2 cellular contexts compared by ENCODE assay signal in the genomic region with DNA sequence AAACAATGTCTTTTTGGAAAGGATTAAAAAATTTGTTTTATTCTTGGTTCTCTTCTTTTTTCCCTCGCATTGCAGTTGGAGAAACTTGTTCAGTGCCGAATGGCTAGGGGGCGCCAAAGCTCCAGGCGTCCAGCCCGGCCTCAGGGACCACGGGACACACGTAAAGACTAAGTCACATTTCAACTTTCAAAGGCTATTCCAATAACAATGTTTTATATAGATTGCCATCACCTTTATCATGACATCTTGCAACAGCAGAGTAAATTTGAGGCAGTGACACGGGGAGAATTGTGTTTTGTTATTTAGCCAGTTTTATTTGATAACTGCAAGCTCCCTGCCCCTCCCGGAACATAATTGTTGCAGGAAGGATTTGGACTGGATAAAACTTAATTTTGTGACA.
TF ChIP-seq lines count a peak whose summit lies in the region.

No MANE protein-coding gene starts in this region.

TF ChIP-seq in SK-N-SH, 30 proteins besides CTCF, POLR2A, EP300 and RAD21:
- TF ChIP-seq CHD2 (IDR thresholded peaks at IDR 0.05; ENCODE audit: low read length, partially characterized antibody) (peak; percentile 41), GATA2 (CRISPR knock-in tag; IDR thresholded peaks at IDR 0.05) (peak; percentile 25), TAF1 (IDR thresholded peaks at IDR 0.05; ENCODE audit: borderline replicate concordance, low read depth, low read length) (no peak), SMC3 (IDR thresholded peaks at IDR 0.05; ENCODE audit: low read depth, low read length) (peak; percentile 99)

TF ChIP-seq in K562, 482 proteins besides CTCF, POLR2A, EP300 and RAD21 (continues in another document):
- TF ChIP-seq, protein P1, sequence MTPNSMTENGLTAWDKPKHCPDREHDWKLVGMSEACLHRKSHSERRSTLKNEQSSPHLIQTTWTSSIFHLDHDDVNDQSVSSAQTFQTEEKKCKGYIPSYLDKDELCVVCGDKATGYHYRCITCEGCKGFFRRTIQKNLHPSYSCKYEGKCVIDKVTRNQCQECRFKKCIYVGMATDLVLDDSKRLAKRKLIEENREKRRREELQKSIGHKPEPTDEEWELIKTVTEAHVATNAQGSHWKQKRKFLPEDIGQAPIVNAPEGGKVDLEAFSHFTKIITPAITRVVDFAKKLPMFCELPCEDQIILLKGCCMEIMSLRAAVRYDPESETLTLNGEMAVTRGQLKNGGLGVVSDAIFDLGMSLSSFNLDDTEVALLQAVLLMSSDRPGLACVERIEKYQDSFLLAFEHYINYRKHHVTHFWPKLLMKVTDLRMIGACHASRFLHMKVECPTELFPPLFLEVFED (CRISPR knock-in tag; conservative IDR thresholded peaks at IDR 0.05): no peak
- TF ChIP-seq CCAR2 (IDR thresholded peaks at IDR 0.05; ENCODE audit: low read depth, low read length) (no peak), SMAD1 (IDR thresholded peaks at IDR 0.05; ENCODE audit: low read depth, low read length, partially characterized antibody) (no peak), CC2D1A (IDR thresholded peaks at IDR 0.05) (0 out of 2 replicates have a peak, but pooled peaks have one; percentile 33), KDM2B (CRISPR knock-in tag; IDR thresholded peaks at IDR 0.05) (no peak), ETV5 (CRISPR knock-in tag; IDR thresholded peaks at IDR 0.05; ENCODE audit: low read depth) (no peak), IRF2 (CRISPR knock-in tag; IDR thresholded peaks at IDR 0.05) (no peak), ZNF764 (CRISPR knock-in tag; IDR thresholded peaks at IDR 0.05; ENCODE audit: low read depth) (no peak), STAG1 (CRISPR knock-in tag; IDR thresholded peaks at IDR 0.05; ENCODE audit: borderline replicate concordance) (peak; percentile 39; the same call in 1 of the 2 replicates), NR1H2 (CRISPR knock-in tag; IDR thresholded peaks at IDR 0.05) (no peak), GABPB1 (CRISPR knock-in tag; IDR thresholded peaks at IDR 0.05) (no peak), PML (IDR thresholded peaks at IDR 0.05; ENCODE audit: low read length) (no peak), RB1 (IDR thresholded peaks at IDR 0.05; ENCODE audit: low read depth) (no peak), SMC3 (conservative IDR thresholded peaks at IDR 0.05; ENCODE audit: insufficient read depth, low read depth, low read length) (peak; percentile 49; the same call in 1 of the 2 replicates), NFE2L1 (tag; IDR thresholded peaks at IDR 0.05; ENCODE audit: borderline replicate concordance, low read depth) (no peak), KAT7 (CRISPR knock-in tag; IDR thresholded peaks at IDR 0.05; ENCODE audit: borderline replicate concordance) (no peak), ZNF212 (CRISPR knock-in tag; IDR thresholded peaks at IDR 0.05) (no peak), DNMT1 (IDR thresholded peaks at IDR 0.05) (no peak), NR3C1 (CRISPR knock-in tag; IDR thresholded peaks at IDR 0.05) (no peak), RFX1 (IDR thresholded peaks at IDR 0.05) (no peak), ZNF175 (CRISPR knock-in tag; IDR thresholded peaks at IDR 0.05; ENCODE audit: low read depth) (no peak), CREM (IDR thresholded peaks at IDR 0.05; ENCODE audit: low read depth) (no peak)
- TF ChIP-seq, protein P2, sequence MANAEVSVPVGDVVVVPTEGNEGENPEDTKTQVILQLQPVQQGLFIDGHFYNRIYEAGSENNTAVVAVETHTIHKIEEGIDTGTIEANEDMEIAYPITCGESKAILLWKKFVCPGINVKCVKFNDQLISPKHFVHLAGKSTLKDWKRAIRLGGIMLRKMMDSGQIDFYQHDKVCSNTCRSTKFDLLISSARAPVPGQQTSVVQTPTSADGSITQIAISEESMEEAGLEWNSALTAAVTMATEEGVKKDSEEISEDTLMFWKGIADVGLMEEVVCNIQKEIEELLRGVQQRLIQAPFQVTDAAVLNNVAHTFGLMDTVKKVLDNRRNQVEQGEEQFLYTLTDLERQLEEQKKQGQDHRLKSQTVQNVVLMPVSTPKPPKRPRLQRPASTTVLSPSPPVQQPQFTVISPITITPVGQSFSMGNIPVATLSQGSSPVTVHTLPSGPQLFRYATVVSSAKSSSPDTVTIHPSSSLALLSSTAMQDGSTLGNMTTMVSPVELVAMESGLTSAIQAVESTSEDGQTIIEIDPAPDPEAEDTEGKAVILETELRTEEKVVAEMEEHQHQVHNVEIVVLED (CRISPR knock-in tag; IDR thresholded peaks at IDR 0.05): no peak
- TF ChIP-seq, protein P3, sequence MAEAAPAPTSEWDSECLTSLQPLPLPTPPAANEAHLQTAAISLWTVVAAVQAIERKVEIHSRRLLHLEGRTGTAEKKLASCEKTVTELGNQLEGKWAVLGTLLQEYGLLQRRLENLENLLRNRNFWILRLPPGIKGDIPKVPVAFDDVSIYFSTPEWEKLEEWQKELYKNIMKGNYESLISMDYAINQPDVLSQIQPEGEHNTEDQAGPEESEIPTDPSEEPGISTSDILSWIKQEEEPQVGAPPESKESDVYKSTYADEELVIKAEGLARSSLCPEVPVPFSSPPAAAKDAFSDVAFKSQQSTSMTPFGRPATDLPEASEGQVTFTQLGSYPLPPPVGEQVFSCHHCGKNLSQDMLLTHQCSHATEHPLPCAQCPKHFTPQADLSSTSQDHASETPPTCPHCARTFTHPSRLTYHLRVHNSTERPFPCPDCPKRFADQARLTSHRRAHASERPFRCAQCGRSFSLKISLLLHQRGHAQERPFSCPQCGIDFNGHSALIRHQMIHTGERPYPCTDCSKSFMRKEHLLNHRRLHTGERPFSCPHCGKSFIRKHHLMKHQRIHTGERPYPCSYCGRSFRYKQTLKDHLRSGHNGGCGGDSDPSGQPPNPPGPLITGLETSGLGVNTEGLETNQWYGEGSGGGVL (CRISPR knock-in tag; IDR thresholded peaks at IDR 0.05): no peak
- TF ChIP-seq, protein P4, sequence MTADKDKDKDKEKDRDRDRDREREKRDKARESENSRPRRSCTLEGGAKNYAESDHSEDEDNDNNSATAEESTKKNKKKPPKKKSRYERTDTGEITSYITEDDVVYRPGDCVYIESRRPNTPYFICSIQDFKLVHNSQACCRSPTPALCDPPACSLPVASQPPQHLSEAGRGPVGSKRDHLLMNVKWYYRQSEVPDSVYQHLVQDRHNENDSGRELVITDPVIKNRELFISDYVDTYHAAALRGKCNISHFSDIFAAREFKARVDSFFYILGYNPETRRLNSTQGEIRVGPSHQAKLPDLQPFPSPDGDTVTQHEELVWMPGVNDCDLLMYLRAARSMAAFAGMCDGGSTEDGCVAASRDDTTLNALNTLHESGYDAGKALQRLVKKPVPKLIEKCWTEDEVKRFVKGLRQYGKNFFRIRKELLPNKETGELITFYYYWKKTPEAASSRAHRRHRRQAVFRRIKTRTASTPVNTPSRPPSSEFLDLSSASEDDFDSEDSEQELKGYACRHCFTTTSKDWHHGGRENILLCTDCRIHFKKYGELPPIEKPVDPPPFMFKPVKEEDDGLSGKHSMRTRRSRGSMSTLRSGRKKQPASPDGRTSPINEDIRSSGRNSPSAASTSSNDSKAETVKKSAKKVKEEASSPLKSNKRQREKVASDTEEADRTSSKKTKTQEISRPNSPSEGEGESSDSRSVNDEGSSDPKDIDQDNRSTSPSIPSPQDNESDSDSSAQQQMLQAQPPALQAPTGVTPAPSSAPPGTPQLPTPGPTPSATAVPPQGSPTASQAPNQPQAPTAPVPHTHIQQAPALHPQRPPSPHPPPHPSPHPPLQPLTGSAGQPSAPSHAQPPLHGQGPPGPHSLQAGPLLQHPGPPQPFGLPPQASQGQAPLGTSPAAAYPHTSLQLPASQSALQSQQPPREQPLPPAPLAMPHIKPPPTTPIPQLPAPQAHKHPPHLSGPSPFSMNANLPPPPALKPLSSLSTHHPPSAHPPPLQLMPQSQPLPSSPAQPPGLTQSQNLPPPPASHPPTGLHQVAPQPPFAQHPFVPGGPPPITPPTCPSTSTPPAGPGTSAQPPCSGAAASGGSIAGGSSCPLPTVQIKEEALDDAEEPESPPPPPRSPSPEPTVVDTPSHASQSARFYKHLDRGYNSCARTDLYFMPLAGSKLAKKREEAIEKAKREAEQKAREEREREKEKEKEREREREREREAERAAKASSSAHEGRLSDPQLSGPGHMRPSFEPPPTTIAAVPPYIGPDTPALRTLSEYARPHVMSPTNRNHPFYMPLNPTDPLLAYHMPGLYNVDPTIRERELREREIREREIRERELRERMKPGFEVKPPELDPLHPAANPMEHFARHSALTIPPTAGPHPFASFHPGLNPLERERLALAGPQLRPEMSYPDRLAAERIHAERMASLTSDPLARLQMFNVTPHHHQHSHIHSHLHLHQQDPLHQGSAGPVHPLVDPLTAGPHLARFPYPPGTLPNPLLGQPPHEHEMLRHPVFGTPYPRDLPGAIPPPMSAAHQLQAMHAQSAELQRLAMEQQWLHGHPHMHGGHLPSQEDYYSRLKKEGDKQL (CRISPR knock-in tag; IDR thresholded peaks at IDR 0.05; ENCODE audit: borderline replicate concordance): no peak
- TF ChIP-seq, protein P5, sequence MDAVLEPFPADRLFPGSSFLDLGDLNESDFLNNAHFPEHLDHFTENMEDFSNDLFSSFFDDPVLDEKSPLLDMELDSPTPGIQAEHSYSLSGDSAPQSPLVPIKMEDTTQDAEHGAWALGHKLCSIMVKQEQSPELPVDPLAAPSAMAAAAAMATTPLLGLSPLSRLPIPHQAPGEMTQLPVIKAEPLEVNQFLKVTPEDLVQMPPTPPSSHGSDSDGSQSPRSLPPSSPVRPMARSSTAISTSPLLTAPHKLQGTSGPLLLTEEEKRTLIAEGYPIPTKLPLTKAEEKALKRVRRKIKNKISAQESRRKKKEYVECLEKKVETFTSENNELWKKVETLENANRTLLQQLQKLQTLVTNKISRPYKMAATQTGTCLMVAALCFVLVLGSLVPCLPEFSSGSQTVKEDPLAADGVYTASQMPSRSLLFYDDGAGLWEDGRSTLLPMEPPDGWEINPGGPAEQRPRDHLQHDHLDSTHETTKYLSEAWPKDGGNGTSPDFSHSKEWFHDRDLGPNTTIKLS (IDR thresholded peaks at IDR 0.05; ENCODE audit: borderline replicate concordance, low read depth): no peak
- TF ChIP-seq, protein P6, sequence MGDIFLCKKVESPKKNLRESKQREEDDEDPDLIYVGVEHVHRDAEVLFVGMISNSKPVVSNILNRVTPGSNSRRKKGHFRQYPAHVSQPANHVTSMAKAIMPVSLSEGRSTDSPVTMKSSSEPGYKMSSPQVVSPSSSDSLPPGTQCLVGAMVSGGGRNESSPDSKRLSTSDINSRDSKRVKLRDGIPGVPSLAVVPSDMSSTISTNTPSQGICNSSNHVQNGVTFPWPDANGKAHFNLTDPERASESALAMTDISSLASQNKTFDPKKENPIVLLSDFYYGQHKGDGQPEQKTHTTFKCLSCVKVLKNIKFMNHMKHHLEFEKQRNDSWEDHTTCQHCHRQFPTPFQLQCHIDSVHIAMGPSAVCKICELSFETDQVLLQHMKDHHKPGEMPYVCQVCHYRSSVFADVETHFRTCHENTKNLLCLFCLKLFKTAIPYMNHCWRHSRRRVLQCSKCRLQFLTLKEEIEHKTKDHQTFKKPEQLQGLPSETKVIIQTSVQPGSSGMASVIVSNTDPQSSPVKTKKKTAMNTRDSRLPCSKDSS (IDR thresholded peaks at IDR 0.05; ENCODE audit: low read depth, partially characterized antibody): no peak
- TF ChIP-seq, protein P7, sequence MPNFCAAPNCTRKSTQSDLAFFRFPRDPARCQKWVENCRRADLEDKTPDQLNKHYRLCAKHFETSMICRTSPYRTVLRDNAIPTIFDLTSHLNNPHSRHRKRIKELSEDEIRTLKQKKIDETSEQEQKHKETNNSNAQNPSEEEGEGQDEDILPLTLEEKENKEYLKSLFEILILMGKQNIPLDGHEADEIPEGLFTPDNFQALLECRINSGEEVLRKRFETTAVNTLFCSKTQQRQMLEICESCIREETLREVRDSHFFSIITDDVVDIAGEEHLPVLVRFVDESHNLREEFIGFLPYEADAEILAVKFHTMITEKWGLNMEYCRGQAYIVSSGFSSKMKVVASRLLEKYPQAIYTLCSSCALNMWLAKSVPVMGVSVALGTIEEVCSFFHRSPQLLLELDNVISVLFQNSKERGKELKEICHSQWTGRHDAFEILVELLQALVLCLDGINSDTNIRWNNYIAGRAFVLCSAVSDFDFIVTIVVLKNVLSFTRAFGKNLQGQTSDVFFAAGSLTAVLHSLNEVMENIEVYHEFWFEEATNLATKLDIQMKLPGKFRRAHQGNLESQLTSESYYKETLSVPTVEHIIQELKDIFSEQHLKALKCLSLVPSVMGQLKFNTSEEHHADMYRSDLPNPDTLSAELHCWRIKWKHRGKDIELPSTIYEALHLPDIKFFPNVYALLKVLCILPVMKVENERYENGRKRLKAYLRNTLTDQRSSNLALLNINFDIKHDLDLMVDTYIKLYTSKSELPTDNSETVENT (CRISPR knock-in tag; IDR thresholded peaks at IDR 0.05): no peak
- TF ChIP-seq, protein P8, sequence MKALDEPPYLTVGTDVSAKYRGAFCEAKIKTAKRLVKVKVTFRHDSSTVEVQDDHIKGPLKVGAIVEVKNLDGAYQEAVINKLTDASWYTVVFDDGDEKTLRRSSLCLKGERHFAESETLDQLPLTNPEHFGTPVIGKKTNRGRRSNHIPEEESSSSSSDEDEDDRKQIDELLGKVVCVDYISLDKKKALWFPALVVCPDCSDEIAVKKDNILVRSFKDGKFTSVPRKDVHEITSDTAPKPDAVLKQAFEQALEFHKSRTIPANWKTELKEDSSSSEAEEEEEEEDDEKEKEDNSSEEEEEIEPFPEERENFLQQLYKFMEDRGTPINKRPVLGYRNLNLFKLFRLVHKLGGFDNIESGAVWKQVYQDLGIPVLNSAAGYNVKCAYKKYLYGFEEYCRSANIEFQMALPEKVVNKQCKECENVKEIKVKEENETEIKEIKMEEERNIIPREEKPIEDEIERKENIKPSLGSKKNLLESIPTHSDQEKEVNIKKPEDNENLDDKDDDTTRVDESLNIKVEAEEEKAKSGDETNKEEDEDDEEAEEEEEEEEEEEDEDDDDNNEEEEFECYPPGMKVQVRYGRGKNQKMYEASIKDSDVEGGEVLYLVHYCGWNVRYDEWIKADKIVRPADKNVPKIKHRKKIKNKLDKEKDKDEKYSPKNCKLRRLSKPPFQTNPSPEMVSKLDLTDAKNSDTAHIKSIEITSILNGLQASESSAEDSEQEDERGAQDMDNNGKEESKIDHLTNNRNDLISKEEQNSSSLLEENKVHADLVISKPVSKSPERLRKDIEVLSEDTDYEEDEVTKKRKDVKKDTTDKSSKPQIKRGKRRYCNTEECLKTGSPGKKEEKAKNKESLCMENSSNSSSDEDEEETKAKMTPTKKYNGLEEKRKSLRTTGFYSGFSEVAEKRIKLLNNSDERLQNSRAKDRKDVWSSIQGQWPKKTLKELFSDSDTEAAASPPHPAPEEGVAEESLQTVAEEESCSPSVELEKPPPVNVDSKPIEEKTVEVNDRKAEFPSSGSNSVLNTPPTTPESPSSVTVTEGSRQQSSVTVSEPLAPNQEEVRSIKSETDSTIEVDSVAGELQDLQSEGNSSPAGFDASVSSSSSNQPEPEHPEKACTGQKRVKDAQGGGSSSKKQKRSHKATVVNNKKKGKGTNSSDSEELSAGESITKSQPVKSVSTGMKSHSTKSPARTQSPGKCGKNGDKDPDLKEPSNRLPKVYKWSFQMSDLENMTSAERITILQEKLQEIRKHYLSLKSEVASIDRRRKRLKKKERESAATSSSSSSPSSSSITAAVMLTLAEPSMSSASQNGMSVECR (CRISPR knock-in tag; IDR thresholded peaks at IDR 0.05): no peak
- TF ChIP-seq, protein P9, sequence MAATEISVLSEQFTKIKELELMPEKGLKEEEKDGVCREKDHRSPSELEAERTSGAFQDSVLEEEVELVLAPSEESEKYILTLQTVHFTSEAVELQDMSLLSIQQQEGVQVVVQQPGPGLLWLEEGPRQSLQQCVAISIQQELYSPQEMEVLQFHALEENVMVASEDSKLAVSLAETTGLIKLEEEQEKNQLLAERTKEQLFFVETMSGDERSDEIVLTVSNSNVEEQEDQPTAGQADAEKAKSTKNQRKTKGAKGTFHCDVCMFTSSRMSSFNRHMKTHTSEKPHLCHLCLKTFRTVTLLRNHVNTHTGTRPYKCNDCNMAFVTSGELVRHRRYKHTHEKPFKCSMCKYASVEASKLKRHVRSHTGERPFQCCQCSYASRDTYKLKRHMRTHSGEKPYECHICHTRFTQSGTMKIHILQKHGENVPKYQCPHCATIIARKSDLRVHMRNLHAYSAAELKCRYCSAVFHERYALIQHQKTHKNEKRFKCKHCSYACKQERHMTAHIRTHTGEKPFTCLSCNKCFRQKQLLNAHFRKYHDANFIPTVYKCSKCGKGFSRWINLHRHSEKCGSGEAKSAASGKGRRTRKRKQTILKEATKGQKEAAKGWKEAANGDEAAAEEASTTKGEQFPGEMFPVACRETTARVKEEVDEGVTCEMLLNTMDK (IDR thresholded peaks at IDR 0.05; ENCODE audit: borderline replicate concordance, insufficient read depth, low read depth, low read length, poor library complexity, severe bottlenecking): peak; percentile 78
